In the genomic region with DNA sequence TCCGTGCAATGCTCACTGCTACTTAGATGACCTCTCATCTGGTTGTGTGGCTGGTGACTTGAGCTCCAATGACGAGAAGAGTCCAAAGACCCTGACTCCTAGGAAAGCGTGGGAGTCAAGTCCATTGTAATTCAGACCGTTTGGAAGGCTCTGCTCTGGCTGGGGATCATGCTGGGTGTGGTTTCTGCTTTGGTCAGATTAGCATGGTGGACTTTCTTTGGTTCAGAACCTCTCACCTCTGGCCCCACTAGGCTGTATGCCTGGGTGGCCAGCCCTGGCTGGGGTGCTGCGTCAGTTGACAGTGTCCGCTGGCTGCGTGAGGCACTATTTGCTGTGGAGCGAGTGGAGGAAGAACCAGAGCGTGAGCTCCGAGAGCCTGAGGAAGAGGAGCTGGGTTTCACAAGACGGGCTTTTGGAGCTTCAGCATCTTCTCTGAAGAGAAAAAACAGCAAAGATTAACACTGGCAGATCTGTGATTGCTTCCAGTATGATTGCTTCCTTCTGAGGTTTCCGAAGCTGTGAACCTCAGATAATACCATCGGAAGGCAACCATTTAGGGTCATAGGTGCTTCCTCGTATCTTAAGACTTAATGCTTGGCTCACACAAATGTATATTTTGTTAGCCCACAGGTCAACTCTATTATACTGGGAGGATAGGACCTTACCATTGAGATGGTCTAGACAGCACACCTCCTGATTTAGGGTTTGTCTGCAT, we compare ENCODE assay signal across 17 cellular contexts. TPM values are rescaled to one million over a fixed set of nuclear protein-coding genes. Genes with fewer than 3 reads are reported as not detected.
DNase-seq lines count a peak whose midpoint lies in the region; ATAC-seq and TF ChIP-seq lines count a peak whose summit lies in the region.
"Had no signal": no experiment of that assay in that cellular context is flagged by ENCODE, and none has a peak within 500 bp of the region (broad histone marks: within the 10 kb centered on the region; RNA-seq: fewer than 3 reads in every experiment).

No MANE protein-coding gene starts in this region.

- no peak overlapping the region for H2BK12ac ChIP-seq in H9 (ENCODE audit: insufficient read length, low read depth, low read length)

- no peak overlapping the region for H2BK20ac ChIP-seq in H9 (ENCODE audit: low read depth, low read length, poor library complexity, severe bottlenecking)

- H3K23me2 ChIP-seq in H9 (ENCODE audit: insufficient read length, low read depth, low read length, poor library complexity, severe bottlenecking) = no peaks in the 10 kb centered on the region

- H3K23ac ChIP-seq in H9 (ENCODE audit: insufficient read length, low read depth, low read length) = no peak overlapping the region

- H3K18ac ChIP-seq in H9 (ENCODE audit: insufficient read length, low read depth, low read length) = no peak overlapping the region

- no peak overlapping the region for H4K91ac ChIP-seq in H9 (ENCODE audit: insufficient read length, low read depth, low read length)

- H2BK120ac ChIP-seq in H9 (ENCODE audit: low read depth, low read length, poor library complexity, severe bottlenecking) = no peak overlapping the region

- no peak overlapping the region for H2AFZ ChIP-seq in H9 (ENCODE audit: low read length)

- H3K79me2 ChIP-seq in H9 (ENCODE audit: insufficient read depth, low read length) = no peaks in the 10 kb centered on the region

- no peak overlapping the region for H3K4me2 ChIP-seq in H9 (ENCODE audit: insufficient read depth, insufficient read length, low read length)

- TF ChIP-seq POLR2A in ovary (IDR thresholded peaks at IDR 0.05) = no peak

- no peaks in the 10 kb centered on the region for H3K9me3 ChIP-seq in H9 (ENCODE audit: control insufficient read depth, low read depth, low read length)
- no peaks in the 10 kb centered on the region for H3K9me3 ChIP-seq in endodermal cell (ENCODE audit: control insufficient read depth, low read length)
- H3K9me3 ChIP-seq in ovary = no peaks in the 10 kb centered on the region
- H3K9me3 ChIP-seq: Peyer's patch had no signal

- H3K27me3 ChIP-seq in H9 (ENCODE audit: insufficient read depth, low read length) = no peaks in the 10 kb centered on the region
- H3K27me3 ChIP-seq in endodermal cell (ENCODE audit: control insufficient read depth, insufficient read depth, low read length, poor library complexity, severe bottlenecking) = no peaks in the 10 kb centered on the region
- no peaks in the 10 kb centered on the region for H3K27me3 ChIP-seq in ovary
- H3K27me3 ChIP-seq: Peyer's patch had no signal

- H3K4me3 ChIP-seq in endodermal cell (ENCODE audit: low read length) = no peak overlapping the region
- no peak overlapping the region for H3K4me3 ChIP-seq in ovary
- H3K4me3 ChIP-seq: Peyer's patch had no signal

- no peak for TF ChIP-seq EP300 in ovary (IDR thresholded peaks at IDR 0.05)

- no peaks in the 10 kb centered on the region for H3K27me3 Mint-ChIP-seq in activated naive CD8-positive, alpha-beta T cell
- no peaks in the 10 kb centered on the region for H3K27me3 Mint-ChIP-seq in activated naive CD8-positive, alpha-beta T cell treated with anti-CD3 and anti-CD28 coated beads, Interleukin-2, amount 50 U/mL, for 24 hours
- H3K27me3 Mint-ChIP-seq in H9 (ENCODE audit: low read depth) (no peaks in the 10 kb centered on the region), endodermal cell (ENCODE audit: insufficient read depth) (no peaks in the 10 kb centered on the region)

- H3K4me1 ChIP-seq in H9 (ENCODE audit: insufficient read depth, low read length) = peaks cover 2% of the 10 kb centered on the region; the same call in 1 of the 2 replicates
- no peaks in the 10 kb centered on the region for H3K4me1 ChIP-seq in endodermal cell (ENCODE audit: control insufficient read depth, insufficient read depth, low read length)
- H3K4me1 ChIP-seq in ovary (ENCODE audit: insufficient read depth) = no peaks in the 10 kb centered on the region

- no peak overlapping the region for H4K5ac ChIP-seq in H9 (ENCODE audit: insufficient read length, low read depth, low read length)

- H3K36me3 ChIP-seq in endodermal cell (ENCODE audit: control insufficient read depth, insufficient read depth, low read length) (peaks cover 83% of the 10 kb centered on the region), ovary (no peaks in the 10 kb centered on the region)
- H3K36me3 ChIP-seq: Peyer's patch had no signal

- H3K79me1 ChIP-seq in H9 (ENCODE audit: insufficient read depth, low read depth, low read length, poor library complexity, severe bottlenecking) = no peaks in the 10 kb centered on the region

- TF ChIP-seq CTCF in H9 (conservative IDR thresholded peaks at IDR 0.05) (no peak), endodermal cell (conservative IDR thresholded peaks at IDR 0.05) (no peak), ovary (IDR thresholded peaks at IDR 0.05) (no peak)

- intact Hi-C loops in sciatic nerve (cut with DNase I) = no loop called here
- intact Hi-C loops in ovary (cut with DNase I) = no loop called here

- no peak overlapping the region for H2BK15ac ChIP-seq in H9 (ENCODE audit: low read depth, low read length)

- no peaks in the 10 kb centered on the region for H3K9me3 Mint-ChIP-seq in activated naive CD8-positive, alpha-beta T cell (ENCODE audit: low read depth)
- no peaks in the 10 kb centered on the region for H3K9me3 Mint-ChIP-seq in activated naive CD8-positive, alpha-beta T cell treated with anti-CD3 and anti-CD28 coated beads, Interleukin-2, amount 50 U/mL, for 24 hours
- H3K9me3 Mint-ChIP-seq in H9 (no peaks in the 10 kb centered on the region), endodermal cell (no peaks in the 10 kb centered on the region)

- no peak overlapping the region for H4K8ac ChIP-seq in H9 (replicated peaks; ENCODE audit: insufficient read length, low read depth, low read length)

- peak overlapping the region; percentile 42 for H3K27ac Mint-ChIP-seq in activated naive CD8-positive, alpha-beta T cell
- H3K27ac Mint-ChIP-seq in activated naive CD8-positive, alpha-beta T cell treated with anti-CD3 and anti-CD28 coated beads, Interleukin-2, amount 50 U/mL, for 24 hours = no peak overlapping the region
- H3K27ac Mint-ChIP-seq in H9 (peak overlapping the region in 2 of 3 experiments; percentile 42 to 67; a peak in 2 of 7 replicates), endodermal cell (peak overlapping the region; percentile 24)

- peaks cover 54% of the 10 kb centered on the region for H3K4me1 Mint-ChIP-seq in activated naive CD8-positive, alpha-beta T cell (ENCODE audit: low read depth)
- H3K4me1 Mint-ChIP-seq in activated naive CD8-positive, alpha-beta T cell treated with anti-CD3 and anti-CD28 coated beads, Interleukin-2, amount 50 U/mL, for 24 hours = peaks cover 51% of the 10 kb centered on the region
- H3K4me1 Mint-ChIP-seq in H9 = peaks cover 39 to 43% of the 10 kb centered on the region in 2 experiments
- peaks cover 25% of the 10 kb centered on the region for H3K4me1 Mint-ChIP-seq in endodermal cell

- no peak overlapping the region for H3K14ac ChIP-seq in H9 (ENCODE audit: insufficient read depth, low read length)

- H3K4ac ChIP-seq in H9 (ENCODE audit: low read depth, low read length) = no peak overlapping the region

- no CpG with 5 or more reads among the region's 14 CpGs for WGBS in H9 (ENCODE audit: extremely low coverage, insufficient read length, low lambda C conversion rate)
- WGBS in endodermal cell (ENCODE audit: insufficient coverage in 1 of 2, insufficient read length in 1 of 2), 2 experiments = 95 to 96% methylated on average over 12 to 14 of the region's 14 CpGs
- 88 to 90% (median 90%) methylated on average over 14 of the region's 14 CpGs for WGBS in ovary, 3 donors

- peaks cover 5% of the 10 kb centered on the region for H3K36me3 Mint-ChIP-seq in activated naive CD8-positive, alpha-beta T cell
- no peaks in the 10 kb centered on the region for H3K36me3 Mint-ChIP-seq in activated naive CD8-positive, alpha-beta T cell treated with anti-CD3 and anti-CD28 coated beads, Interleukin-2, amount 50 U/mL, for 24 hours (ENCODE audit: low read depth)
- H3K36me3 Mint-ChIP-seq in H9 (ENCODE audit: insufficient read depth in 1 of 3, low read depth in 3 of 3) (peaks cover 5 to 12% (median 7%) of the 10 kb centered on the region in 3 experiments; a peak in 6 of 7 replicates), endodermal cell (ENCODE audit: low read depth) (peaks cover 57% of the 10 kb centered on the region)

- no peak overlapping the region for H3T11ph ChIP-seq in H9 (ENCODE audit: low read length)

- no peak overlapping the region for H3K27ac ChIP-seq in H9 (ENCODE audit: insufficient read length, low read depth, low read length)
- no peak overlapping the region for H3K27ac ChIP-seq in endodermal cell (ENCODE audit: low read depth, low read length)
- H3K27ac ChIP-seq in ovary = no peak overlapping the region
- H3K27ac ChIP-seq: Peyer's patch had no signal

- no peak for ATAC-seq in activated naive CD8-positive, alpha-beta T cell treated with anti-CD3 and anti-CD28 coated beads, Interleukin-2, amount 50 U/mL, for 24 hours
- ATAC-seq in sciatic nerve = peak; percentile 18

- H3K4me3 Mint-ChIP-seq in activated naive CD8-positive, alpha-beta T cell = no peak overlapping the region
- no peak overlapping the region for H3K4me3 Mint-ChIP-seq in activated naive CD8-positive, alpha-beta T cell treated with anti-CD3 and anti-CD28 coated beads, Interleukin-2, amount 50 U/mL, for 24 hours
- H3K4me3 Mint-ChIP-seq in H9 (no peak overlapping the region), endodermal cell (no peak overlapping the region)

- no peak for DNase-seq in activated naive CD8-positive, alpha-beta T cell treated with anti-CD3 and anti-CD28 coated beads, Interleukin-2, amount 50 U/mL, for 24 hours
- no peak for DNase-seq in H9
- no peak for DNase-seq in endodermal cell
- DNase-seq in sciatic nerve (ENCODE audit: low spot score) = no peak
- no peak for DNase-seq in DMS53 treated with DMSO at 0.1 percent for 48 hours (lab: John Stamatoyannopoulos, UW; ENCODE audit: unreplicated experiment)
- no peak for DNase-seq in ovary
- no peak for DNase-seq in glomerular visceral epithelial cell (ENCODE audit: extremely low spot score)
- DNase-seq: ACHN, EL, HCEC 1CT, IMR-90, NCI-H1436, NCI-H2029 treated with DMSO at 0.1 percent for 48 hours, NCI-H524, SHP77 had no signal

- H3K56ac ChIP-seq in H9 (ENCODE audit: insufficient read length, low read depth, low read length) = no peak overlapping the region

- H2BK5ac ChIP-seq in H9 (ENCODE audit: insufficient read length, low read length) = no peak overlapping the region

- no peak overlapping the region for H2AK5ac ChIP-seq in H9 (ENCODE audit: insufficient read length, low read length)

- H3K9ac ChIP-seq in H9 (ENCODE audit: extremely low read depth, insufficient read length, low read length) (no peak overlapping the region), endodermal cell (ENCODE audit: extremely low read depth, low read length, poor library complexity, severe bottlenecking) (no peak overlapping the region)

- no peaks in the 10 kb centered on the region for H4K20me1 ChIP-seq in H9 (ENCODE audit: control insufficient read depth, insufficient read depth, insufficient read length)

RNA-seq across cellular contexts. Expression of a gene that starts 11.6 kb away (rescaled TPM):
- 2,142 and 2,160 TPM in 2 replicates for total RNA-seq in H9 (2021)
- total RNA-seq in endodermal cell = 1,000 to 10,000 TPM; 1,572 to 1,940 TPM
- polyA plus RNA-seq in endodermal cell (2013, experiment 1 of 2) = 1,263 TPM
- polyA plus RNA-seq in endodermal cell (2013, experiment 2 of 2) = 1,225 TPM
- total RNA-seq in sciatic nerve = 565 TPM
- 100 to 1,000 TPM; 383 to 888 (median 747) TPM for total RNA-seq in ovary
- 1,000 to 10,000 TPM in 1 of 2 donors, 100 to 1,000 TPM in 1; 289 to 1,795 TPM for polyA plus RNA-seq in ovary
